1 cellular context compared by ENCODE assay signal in the genomic region with DNA sequence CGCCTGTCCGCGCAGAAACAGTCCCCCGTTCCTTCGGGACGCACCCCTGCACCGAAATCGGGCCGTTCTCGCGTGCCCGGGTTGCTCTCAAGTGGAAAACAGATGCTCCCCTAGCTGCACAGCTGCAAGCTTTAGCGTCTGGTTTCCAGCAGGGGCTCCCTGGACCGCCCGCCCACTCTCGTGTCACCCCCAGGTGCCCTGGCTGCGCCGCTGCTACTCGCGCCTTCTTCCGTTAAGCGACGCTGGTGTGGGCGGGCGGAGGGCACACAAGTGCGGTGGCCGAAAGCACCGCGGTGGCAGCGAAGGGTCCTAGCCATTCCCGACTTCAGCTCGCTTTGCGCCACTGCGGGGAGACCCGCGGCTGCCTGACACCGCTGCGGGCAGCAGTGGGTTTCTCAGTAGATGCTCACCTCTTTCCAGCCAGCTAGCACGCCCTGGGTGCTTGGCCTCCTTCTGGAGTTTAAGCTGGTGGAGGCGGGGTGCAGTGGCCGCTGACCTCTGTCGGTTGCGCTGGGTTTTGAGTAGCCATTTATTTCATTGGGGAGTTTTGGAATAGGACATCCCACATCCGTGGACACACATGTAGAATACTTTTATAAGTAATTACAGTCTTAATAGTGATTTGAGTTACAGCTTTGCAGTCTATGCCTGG.
TF ChIP-seq lines count a peak whose summit lies in the region.

No MANE protein-coding gene starts in this region.

TF ChIP-seq in HepG2, 621 proteins besides CTCF, POLR2A, EP300 and RAD21 (continued from another document and continues in another):
- TF ChIP-seq, protein P1, sequence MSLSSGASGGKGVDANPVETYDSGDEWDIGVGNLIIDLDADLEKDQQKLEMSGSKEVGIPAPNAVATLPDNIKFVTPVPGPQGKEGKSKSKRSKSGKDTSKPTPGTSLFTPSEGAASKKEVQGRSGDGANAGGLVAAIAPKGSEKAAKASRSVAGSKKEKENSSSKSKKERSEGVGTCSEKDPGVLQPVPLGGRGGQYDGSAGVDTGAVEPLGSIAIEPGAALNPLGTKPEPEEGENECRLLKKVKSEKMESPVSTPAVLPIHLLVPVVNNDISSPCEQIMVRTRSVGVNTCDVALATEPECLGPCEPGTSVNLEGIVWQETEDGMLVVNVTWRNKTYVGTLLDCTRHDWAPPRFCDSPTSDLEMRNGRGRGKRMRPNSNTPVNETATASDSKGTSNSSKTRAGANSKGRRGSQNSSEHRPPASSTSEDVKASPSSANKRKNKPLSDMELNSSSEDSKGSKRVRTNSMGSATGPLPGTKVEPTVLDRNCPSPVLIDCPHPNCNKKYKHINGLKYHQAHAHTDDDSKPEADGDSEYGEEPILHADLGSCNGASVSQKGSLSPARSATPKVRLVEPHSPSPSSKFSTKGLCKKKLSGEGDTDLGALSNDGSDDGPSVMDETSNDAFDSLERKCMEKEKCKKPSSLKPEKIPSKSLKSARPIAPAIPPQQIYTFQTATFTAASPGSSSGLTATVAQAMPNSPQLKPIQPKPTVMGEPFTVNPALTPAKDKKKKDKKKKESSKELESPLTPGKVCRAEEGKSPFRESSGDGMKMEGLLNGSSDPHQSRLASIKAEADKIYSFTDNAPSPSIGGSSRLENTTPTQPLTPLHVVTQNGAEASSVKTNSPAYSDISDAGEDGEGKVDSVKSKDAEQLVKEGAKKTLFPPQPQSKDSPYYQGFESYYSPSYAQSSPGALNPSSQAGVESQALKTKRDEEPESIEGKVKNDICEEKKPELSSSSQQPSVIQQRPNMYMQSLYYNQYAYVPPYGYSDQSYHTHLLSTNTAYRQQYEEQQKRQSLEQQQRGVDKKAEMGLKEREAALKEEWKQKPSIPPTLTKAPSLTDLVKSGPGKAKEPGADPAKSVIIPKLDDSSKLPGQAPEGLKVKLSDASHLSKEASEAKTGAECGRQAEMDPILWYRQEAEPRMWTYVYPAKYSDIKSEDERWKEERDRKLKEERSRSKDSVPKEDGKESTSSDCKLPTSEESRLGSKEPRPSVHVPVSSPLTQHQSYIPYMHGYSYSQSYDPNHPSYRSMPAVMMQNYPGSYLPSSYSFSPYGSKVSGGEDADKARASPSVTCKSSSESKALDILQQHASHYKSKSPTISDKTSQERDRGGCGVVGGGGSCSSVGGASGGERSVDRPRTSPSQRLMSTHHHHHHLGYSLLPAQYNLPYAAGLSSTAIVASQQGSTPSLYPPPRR (CRISPR knock-in tag; IDR thresholded peaks at IDR 0.05; ENCODE audit: borderline replicate concordance), result no peak; the same call in 1 of the 2 replicates
- TF ChIP-seq PLRG1 (conservative IDR thresholded peaks at IDR 0.05) (no peak), ZNF644 (CRISPR knock-in tag; IDR thresholded peaks at IDR 0.05; ENCODE audit: low read depth) (no peak), ZFP37 (CRISPR knock-in tag; IDR thresholded peaks at IDR 0.05; ENCODE audit: borderline replicate concordance) (no peak), ZNF337 (CRISPR knock-in tag; IDR thresholded peaks at IDR 0.05; ENCODE audit: borderline replicate concordance, low read depth) (peak; percentile 86; the same call in 1 of the 2 replicates), TBP (CRISPR knock-in tag; IDR thresholded peaks at IDR 0.05) (no peak), ZNF720 (CRISPR knock-in tag; IDR thresholded peaks at IDR 0.05) (no peak), ZFP36L2 (CRISPR knock-in tag; IDR thresholded peaks at IDR 0.05) (no peak), CC2D1A (CRISPR knock-in tag; IDR thresholded peaks at IDR 0.05) (no peak), ZNF562 (CRISPR knock-in tag; IDR thresholded peaks at IDR 0.05; ENCODE audit: borderline replicate concordance) (no peak), TAF1 (CRISPR knock-in tag; IDR thresholded peaks at IDR 0.05) (peak; percentile 71; the same call in 1 of the 2 replicates), ZSCAN20 (CRISPR knock-in tag; IDR thresholded peaks at IDR 0.05; ENCODE audit: borderline replicate concordance) (no peak), SRSF4 (IDR thresholded peaks at IDR 0.05; ENCODE audit: low read depth, low read length, poor library complexity, severe bottlenecking) (no peak), TARDBP (CRISPR knock-in tag; IDR thresholded peaks at IDR 0.05) (peak; percentile 16; the same call in 1 of the 2 replicates), ZNF549 (CRISPR knock-in tag; IDR thresholded peaks at IDR 0.05) (no peak), ARHGAP35 (CRISPR knock-in tag; IDR thresholded peaks at IDR 0.05; ENCODE audit: borderline replicate concordance) (0 out of 2 replicates have a peak, but pooled peaks have one; percentile 57), ZNF292 (CRISPR knock-in tag; IDR thresholded peaks at IDR 0.05; ENCODE audit: borderline replicate concordance, low read depth) (peak; percentile 86), NFRKB (IDR thresholded peaks at IDR 0.05) (no peak), TCF12 (IDR thresholded peaks at IDR 0.05) (no peak), TCF12 (CRISPR knock-in tag; IDR thresholded peaks at IDR 0.05) (no peak), TRIM24 (CRISPR knock-in tag; IDR thresholded peaks at IDR 0.05) (no peak), ZNF12 (CRISPR knock-in tag; IDR thresholded peaks at IDR 0.05) (0 out of 2 replicates have a peak, but pooled peaks have one; percentile 33), PCBP2 (optimal IDR thresholded peaks at IDR 0.05; ENCODE audit: low read depth, low read length, poor library complexity, severe bottlenecking) (no peak), ZBTB7B (CRISPR knock-in tag; IDR thresholded peaks at IDR 0.05) (peak; percentile 55; the same call in 1 of the 2 replicates), ZNF441 (CRISPR knock-in tag; IDR thresholded peaks at IDR 0.05; ENCODE audit: borderline replicate concordance) (peak; percentile 47; the same call in 1 of the 2 replicates), ATRX (CRISPR knock-in tag; IDR thresholded peaks at IDR 0.05; ENCODE audit: borderline replicate concordance) (no peak), ZNF839 (CRISPR knock-in tag; IDR thresholded peaks at IDR 0.05; ENCODE audit: borderline replicate concordance) (0 out of 2 replicates have a peak, but pooled peaks have one; percentile 52), CAMTA2 (CRISPR knock-in tag; IDR thresholded peaks at IDR 0.05; ENCODE audit: borderline replicate concordance) (no peak; the same call in 1 of the 2 replicates), ZNF30 (CRISPR knock-in tag; IDR thresholded peaks at IDR 0.05) (no peak), ZNF572 (CRISPR knock-in tag; IDR thresholded peaks at IDR 0.05) (peak; percentile 95; the same call in 1 of the 2 replicates), ZBTB20 (CRISPR knock-in tag; IDR thresholded peaks at IDR 0.05; ENCODE audit: borderline replicate concordance, low read depth) (peak; percentile 69; the same call in 1 of the 2 replicates), RBAK (CRISPR knock-in tag; IDR thresholded peaks at IDR 0.05) (no peak), ZNF205 (CRISPR knock-in tag; IDR thresholded peaks at IDR 0.05) (0 out of 2 replicates have a peak, but pooled peaks have one; percentile 15), FOSL1 (CRISPR knock-in tag; IDR thresholded peaks at IDR 0.05; ENCODE audit: borderline replicate concordance) (no peak), ZNF777 (CRISPR knock-in tag; IDR thresholded peaks at IDR 0.05) (no peak), NR1H2 (CRISPR knock-in tag; IDR thresholded peaks at IDR 0.05; ENCODE audit: borderline replicate concordance, low read depth) (no peak), IRX3 (CRISPR knock-in tag; IDR thresholded peaks at IDR 0.05; ENCODE audit: borderline replicate concordance, low read depth) (no peak), SCMH1 (CRISPR knock-in tag; IDR thresholded peaks at IDR 0.05; ENCODE audit: borderline replicate concordance) (no peak), ZNF883 (CRISPR knock-in tag; IDR thresholded peaks at IDR 0.05; ENCODE audit: not compliant biosample characterization) (peak; percentile 86), FOXO1 (CRISPR knock-in tag; IDR thresholded peaks at IDR 0.05) (no peak)
- TF ChIP-seq, protein P2, sequence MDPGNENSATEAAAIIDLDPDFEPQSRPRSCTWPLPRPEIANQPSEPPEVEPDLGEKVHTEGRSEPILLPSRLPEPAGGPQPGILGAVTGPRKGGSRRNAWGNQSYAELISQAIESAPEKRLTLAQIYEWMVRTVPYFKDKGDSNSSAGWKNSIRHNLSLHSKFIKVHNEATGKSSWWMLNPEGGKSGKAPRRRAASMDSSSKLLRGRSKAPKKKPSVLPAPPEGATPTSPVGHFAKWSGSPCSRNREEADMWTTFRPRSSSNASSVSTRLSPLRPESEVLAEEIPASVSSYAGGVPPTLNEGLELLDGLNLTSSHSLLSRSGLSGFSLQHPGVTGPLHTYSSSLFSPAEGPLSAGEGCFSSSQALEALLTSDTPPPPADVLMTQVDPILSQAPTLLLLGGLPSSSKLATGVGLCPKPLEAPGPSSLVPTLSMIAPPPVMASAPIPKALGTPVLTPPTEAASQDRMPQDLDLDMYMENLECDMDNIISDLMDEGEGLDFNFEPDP (CRISPR knock-in tag; conservative IDR thresholded peaks at IDR 0.05), result no peak
- TF ChIP-seq, protein P3, sequence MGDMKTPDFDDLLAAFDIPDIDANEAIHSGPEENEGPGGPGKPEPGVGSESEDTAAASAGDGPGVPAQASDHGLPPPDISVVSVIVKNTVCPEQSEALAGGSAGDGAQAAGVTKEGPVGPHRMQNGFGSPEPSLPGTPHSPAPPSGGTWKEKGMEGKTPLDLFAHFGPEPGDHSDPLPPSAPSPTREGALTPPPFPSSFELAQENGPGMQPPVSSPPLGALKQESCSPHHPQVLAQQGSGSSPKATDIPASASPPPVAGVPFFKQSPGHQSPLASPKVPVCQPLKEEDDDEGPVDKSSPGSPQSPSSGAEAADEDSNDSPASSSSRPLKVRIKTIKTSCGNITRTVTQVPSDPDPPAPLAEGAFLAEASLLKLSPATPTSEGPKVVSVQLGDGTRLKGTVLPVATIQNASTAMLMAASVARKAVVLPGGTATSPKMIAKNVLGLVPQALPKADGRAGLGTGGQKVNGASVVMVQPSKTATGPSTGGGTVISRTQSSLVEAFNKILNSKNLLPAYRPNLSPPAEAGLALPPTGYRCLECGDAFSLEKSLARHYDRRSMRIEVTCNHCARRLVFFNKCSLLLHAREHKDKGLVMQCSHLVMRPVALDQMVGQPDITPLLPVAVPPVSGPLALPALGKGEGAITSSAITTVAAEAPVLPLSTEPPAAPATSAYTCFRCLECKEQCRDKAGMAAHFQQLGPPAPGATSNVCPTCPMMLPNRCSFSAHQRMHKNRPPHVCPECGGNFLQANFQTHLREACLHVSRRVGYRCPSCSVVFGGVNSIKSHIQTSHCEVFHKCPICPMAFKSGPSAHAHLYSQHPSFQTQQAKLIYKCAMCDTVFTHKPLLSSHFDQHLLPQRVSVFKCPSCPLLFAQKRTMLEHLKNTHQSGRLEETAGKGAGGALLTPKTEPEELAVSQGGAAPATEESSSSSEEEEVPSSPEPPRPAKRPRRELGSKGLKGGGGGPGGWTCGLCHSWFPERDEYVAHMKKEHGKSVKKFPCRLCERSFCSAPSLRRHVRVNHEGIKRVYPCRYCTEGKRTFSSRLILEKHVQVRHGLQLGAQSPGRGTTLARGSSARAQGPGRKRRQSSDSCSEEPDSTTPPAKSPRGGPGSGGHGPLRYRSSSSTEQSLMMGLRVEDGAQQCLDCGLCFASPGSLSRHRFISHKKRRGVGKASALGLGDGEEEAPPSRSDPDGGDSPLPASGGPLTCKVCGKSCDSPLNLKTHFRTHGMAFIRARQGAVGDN (CRISPR knock-in tag; IDR thresholded peaks at IDR 0.05), result peak; percentile 88
- TF ChIP-seq, protein P4, sequence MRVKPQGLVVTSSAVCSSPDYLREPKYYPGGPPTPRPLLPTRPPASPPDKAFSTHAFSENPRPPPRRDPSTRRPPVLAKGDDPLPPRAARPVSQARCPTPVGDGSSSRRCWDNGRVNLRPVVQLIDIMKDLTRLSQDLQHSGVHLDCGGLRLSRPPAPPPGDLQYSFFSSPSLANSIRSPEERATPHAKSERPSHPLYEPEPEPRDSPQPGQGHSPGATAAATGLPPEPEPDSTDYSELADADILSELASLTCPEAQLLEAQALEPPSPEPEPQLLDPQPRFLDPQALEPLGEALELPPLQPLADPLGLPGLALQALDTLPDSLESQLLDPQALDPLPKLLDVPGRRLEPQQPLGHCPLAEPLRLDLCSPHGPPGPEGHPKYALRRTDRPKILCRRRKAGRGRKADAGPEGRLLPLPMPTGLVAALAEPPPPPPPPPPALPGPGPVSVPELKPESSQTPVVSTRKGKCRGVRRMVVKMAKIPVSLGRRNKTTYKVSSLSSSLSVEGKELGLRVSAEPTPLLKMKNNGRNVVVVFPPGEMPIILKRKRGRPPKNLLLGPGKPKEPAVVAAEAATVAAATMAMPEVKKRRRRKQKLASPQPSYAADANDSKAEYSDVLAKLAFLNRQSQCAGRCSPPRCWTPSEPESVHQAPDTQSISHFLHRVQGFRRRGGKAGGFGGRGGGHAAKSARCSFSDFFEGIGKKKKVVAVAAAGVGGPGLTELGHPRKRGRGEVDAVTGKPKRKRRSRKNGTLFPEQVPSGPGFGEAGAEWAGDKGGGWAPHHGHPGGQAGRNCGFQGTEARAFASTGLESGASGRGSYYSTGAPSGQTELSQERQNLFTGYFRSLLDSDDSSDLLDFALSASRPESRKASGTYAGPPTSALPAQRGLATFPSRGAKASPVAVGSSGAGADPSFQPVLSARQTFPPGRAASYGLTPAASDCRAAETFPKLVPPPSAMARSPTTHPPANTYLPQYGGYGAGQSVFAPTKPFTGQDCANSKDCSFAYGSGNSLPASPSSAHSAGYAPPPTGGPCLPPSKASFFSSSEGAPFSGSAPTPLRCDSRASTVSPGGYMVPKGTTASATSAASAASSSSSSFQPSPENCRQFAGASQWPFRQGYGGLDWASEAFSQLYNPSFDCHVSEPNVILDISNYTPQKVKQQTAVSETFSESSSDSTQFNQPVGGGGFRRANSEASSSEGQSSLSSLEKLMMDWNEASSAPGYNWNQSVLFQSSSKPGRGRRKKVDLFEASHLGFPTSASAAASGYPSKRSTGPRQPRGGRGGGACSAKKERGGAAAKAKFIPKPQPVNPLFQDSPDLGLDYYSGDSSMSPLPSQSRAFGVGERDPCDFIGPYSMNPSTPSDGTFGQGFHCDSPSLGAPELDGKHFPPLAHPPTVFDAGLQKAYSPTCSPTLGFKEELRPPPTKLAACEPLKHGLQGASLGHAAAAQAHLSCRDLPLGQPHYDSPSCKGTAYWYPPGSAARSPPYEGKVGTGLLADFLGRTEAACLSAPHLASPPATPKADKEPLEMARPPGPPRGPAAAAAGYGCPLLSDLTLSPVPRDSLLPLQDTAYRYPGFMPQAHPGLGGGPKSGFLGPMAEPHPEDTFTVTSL (CRISPR knock-in tag; IDR thresholded peaks at IDR 0.05; ENCODE audit: borderline replicate concordance), result no peak
- TF ChIP-seq, protein P5, sequence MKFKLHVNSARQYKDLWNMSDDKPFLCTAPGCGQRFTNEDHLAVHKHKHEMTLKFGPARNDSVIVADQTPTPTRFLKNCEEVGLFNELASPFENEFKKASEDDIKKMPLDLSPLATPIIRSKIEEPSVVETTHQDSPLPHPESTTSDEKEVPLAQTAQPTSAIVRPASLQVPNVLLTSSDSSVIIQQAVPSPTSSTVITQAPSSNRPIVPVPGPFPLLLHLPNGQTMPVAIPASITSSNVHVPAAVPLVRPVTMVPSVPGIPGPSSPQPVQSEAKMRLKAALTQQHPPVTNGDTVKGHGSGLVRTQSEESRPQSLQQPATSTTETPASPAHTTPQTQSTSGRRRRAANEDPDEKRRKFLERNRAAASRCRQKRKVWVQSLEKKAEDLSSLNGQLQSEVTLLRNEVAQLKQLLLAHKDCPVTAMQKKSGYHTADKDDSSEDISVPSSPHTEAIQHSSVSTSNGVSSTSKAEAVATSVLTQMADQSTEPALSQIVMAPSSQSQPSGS (CRISPR knock-in tag; IDR thresholded peaks at IDR 0.05), result no peak
- TF ChIP-seq, protein P6, sequence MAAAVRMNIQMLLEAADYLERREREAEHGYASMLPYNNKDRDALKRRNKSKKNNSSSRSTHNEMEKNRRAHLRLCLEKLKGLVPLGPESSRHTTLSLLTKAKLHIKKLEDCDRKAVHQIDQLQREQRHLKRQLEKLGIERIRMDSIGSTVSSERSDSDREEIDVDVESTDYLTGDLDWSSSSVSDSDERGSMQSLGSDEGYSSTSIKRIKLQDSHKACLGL (CRISPR knock-in tag; IDR thresholded peaks at IDR 0.05), result no peak; the same call in 1 of the 2 replicates
